Comparison of ENCODE assay signal across 1 cellular context in the genomic region with DNA sequence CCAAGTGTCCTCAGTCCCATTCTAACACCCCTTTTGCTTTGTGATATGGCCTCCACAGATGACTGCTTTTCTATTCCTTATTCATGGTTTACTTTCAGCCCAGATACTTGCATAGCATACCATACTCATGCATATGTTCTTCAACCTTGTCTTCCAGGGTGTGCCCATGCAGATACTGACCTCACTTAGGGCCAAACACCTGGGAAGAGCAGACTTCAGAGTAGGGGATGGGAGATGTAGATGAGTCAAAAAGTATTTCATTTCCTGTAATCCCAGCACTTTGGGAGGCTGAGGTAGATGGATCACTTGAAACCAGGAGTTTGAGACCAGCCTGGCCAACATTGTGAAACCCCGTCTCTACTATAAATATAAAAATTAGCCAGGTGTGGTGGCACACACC.
TF ChIP-seq lines count a peak whose summit lies in the region.

No MANE protein-coding gene starts in this region.

TF ChIP-seq in K562, 482 proteins besides CTCF, POLR2A, EP300 and RAD21:
- 0 out of 2 replicates have a peak, but pooled peaks have one; percentile 21 for TF ChIP-seq ZNF175 (CRISPR knock-in tag; IDR thresholded peaks at IDR 0.05; ENCODE audit: low read depth)
- no peak for TF ChIP-seq HOXB6 (CRISPR knock-in tag; IDR thresholded peaks at IDR 0.05; ENCODE audit: borderline replicate concordance)
- no peak for TF ChIP-seq FOXM1 (IDR thresholded peaks at IDR 0.05; ENCODE audit: low read depth)
- no peak for TF ChIP-seq FOXM1 (CRISPR knock-in tag; IDR thresholded peaks at IDR 0.05; ENCODE audit: low read depth)
- no peak for TF ChIP-seq NFRKB (IDR thresholded peaks at IDR 0.05; ENCODE audit: low read depth)
- no peak for TF ChIP-seq GABPA (tag; conservative IDR thresholded peaks at IDR 0.05; ENCODE audit: low read depth)
- no peak for TF ChIP-seq XRCC3 (IDR thresholded peaks at IDR 0.05)
